Comparison of ENCODE assay signal across 1 cellular context in genomic region chr4:40672528-40673522, GRCh38.
TF ChIP-seq lines count a peak whose summit lies in the region.

No MANE protein-coding gene starts in this region.

TF ChIP-seq in GM12878, 131 proteins besides CTCF, POLR2A, EP300 and RAD21 (continued from another document and continues in another):
- TF ChIP-seq ZNF217 (IDR thresholded peaks at IDR 0.05) (0 out of 2 replicates have a peak, but pooled peaks have one; percentile 55), NR2F1 (conservative IDR thresholded peaks at IDR 0.05) (peak; percentile 56), CREB1 (IDR thresholded peaks at IDR 0.05; ENCODE audit: low read depth) (peak; percentile 86), SREBF1 (IDR thresholded peaks at IDR 0.05; ENCODE audit: low read length) (no peak), PBX3 (IDR thresholded peaks at IDR 0.05; ENCODE audit: insufficient replicate concordance, low read depth, low read length) (no peak), HDAC2 (IDR thresholded peaks at IDR 0.05) (no peak), KAT2A (conservative IDR thresholded peaks at IDR 0.05; ENCODE audit: control insufficient read depth, low read depth, low read length) (no peak), GATAD2B (conservative IDR thresholded peaks at IDR 0.05; ENCODE audit: low read depth) (0 out of 2 replicates have a peak, but pooled peaks have one; percentile 27), WRNIP1 (IDR thresholded peaks at IDR 0.05; ENCODE audit: borderline replicate concordance, low read depth, low read length) (0 out of 2 replicates have a peak, but pooled peaks have one; percentile 53), ATF7 (IDR thresholded peaks at IDR 0.05; ENCODE audit: low read depth) (peak; percentile 93), POLR2AphosphoS5 (IDR thresholded peaks at IDR 0.05; ENCODE audit: low read length) (peak; percentile 67; the same call in 1 of the 2 replicates), ZBED1 (IDR thresholded peaks at IDR 0.05; ENCODE audit: borderline replicate concordance) (peak; percentile 82; the same call in 1 of the 2 replicates), IKZF2 (IDR thresholded peaks at IDR 0.05) (peak; percentile 99), HDGF (IDR thresholded peaks at IDR 0.05) (no peak), PAX5 (IDR thresholded peaks at IDR 0.05; ENCODE audit: borderline replicate concordance, low read depth, low read length) (peak; percentile 77), PML (IDR thresholded peaks at IDR 0.05; ENCODE audit: low read length) (peak; percentile 58; the same call in 1 of the 2 replicates), TAF1 (IDR thresholded peaks at IDR 0.05; ENCODE audit: borderline replicate concordance, low read depth, low read length) (peak; percentile 36; the same call in 1 of the 2 replicates), RAD51 (IDR thresholded peaks at IDR 0.05) (peak; percentile 63), MTA2 (IDR thresholded peaks at IDR 0.05; ENCODE audit: low read depth) (peak; percentile 97), DPF2 (IDR thresholded peaks at IDR 0.05) (peak; percentile 95), SMAD1 (IDR thresholded peaks at IDR 0.05; ENCODE audit: low read depth, partially characterized antibody) (peak; percentile 74), MEF2A (IDR thresholded peaks at IDR 0.05; ENCODE audit: insufficient read depth, low read depth, low read length) (peak; percentile 65), NFIC (IDR thresholded peaks at IDR 0.05; ENCODE audit: low read depth, low read length) (peak; percentile 88), YY1 (IDR thresholded peaks at IDR 0.05; ENCODE audit: low read depth, low read length) (0 out of 2 replicates have a peak, but pooled peaks have one; percentile 16), RFX5 (IDR thresholded peaks at IDR 0.05; ENCODE audit: low read depth, low read length) (no peak), BRCA1 (IDR thresholded peaks at IDR 0.05; ENCODE audit: low read depth, low read length) (no peak), NKRF (conservative IDR thresholded peaks at IDR 0.05) (no peak), BACH1 (IDR thresholded peaks at IDR 0.05; ENCODE audit: borderline replicate concordance) (peak; percentile 99), STAT3 (IDR thresholded peaks at IDR 0.05; ENCODE audit: low read depth, low read length) (no peak), NR2C1 (IDR thresholded peaks at IDR 0.05) (no peak), FOXM1 (IDR thresholded peaks at IDR 0.05; ENCODE audit: low read depth, low read length) (peak; percentile 83; the same call in 1 of the 2 replicates), BCL11A (IDR thresholded peaks at IDR 0.05; ENCODE audit: low read depth, low read length) (peak; percentile 87), BMI1 (IDR thresholded peaks at IDR 0.05; ENCODE audit: borderline replicate concordance) (peak; percentile 75; the same call in 1 of the 2 replicates), SMAD5 (IDR thresholded peaks at IDR 0.05; ENCODE audit: low read depth) (0 out of 2 replicates have a peak, but pooled peaks have one; percentile 47), YBX1 (IDR thresholded peaks at IDR 0.05) (no peak), SP1 (IDR thresholded peaks at IDR 0.05; ENCODE audit: low read depth, low read length) (peak; percentile 59), TCF3 (IDR thresholded peaks at IDR 0.05; ENCODE audit: borderline replicate concordance, insufficient read depth, low read depth, low read length) (peak; percentile 34; the same call in 1 of the 2 replicates), JUNB (IDR thresholded peaks at IDR 0.05) (peak; percentile 92), MEF2B (IDR thresholded peaks at IDR 0.05; ENCODE audit: partially characterized antibody, poor library complexity, severe bottlenecking) (peak; percentile 62), CREM (IDR thresholded peaks at IDR 0.05; ENCODE audit: low read depth) (peak; percentile 81; the same call in 1 of the 2 replicates), SMARCA5 (IDR thresholded peaks at IDR 0.05) (peak; percentile 92), EED (IDR thresholded peaks at IDR 0.05; ENCODE audit: low read depth) (peak; percentile 96)
- TF ChIP-seq, protein P1, sequence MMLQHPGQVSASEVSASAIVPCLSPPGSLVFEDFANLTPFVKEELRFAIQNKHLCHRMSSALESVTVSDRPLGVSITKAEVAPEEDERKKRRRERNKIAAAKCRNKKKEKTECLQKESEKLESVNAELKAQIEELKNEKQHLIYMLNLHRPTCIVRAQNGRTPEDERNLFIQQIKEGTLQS (IDR thresholded peaks at IDR 0.05; ENCODE audit: borderline replicate concordance, extremely low read depth, low read depth, low read length) = 0 out of 2 replicates have a peak, but pooled peaks have one; percentile 5
- TF ChIP-seq, protein P2, sequence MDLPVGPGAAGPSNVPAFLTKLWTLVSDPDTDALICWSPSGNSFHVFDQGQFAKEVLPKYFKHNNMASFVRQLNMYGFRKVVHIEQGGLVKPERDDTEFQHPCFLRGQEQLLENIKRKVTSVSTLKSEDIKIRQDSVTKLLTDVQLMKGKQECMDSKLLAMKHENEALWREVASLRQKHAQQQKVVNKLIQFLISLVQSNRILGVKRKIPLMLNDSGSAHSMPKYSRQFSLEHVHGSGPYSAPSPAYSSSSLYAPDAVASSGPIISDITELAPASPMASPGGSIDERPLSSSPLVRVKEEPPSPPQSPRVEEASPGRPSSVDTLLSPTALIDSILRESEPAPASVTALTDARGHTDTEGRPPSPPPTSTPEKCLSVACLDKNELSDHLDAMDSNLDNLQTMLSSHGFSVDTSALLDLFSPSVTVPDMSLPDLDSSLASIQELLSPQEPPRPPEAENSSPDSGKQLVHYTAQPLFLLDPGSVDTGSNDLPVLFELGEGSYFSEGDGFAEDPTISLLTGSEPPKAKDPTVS (IDR thresholded peaks at IDR 0.05; ENCODE audit: low read depth, low read length) = no peak
- TF ChIP-seq, protein P3, sequence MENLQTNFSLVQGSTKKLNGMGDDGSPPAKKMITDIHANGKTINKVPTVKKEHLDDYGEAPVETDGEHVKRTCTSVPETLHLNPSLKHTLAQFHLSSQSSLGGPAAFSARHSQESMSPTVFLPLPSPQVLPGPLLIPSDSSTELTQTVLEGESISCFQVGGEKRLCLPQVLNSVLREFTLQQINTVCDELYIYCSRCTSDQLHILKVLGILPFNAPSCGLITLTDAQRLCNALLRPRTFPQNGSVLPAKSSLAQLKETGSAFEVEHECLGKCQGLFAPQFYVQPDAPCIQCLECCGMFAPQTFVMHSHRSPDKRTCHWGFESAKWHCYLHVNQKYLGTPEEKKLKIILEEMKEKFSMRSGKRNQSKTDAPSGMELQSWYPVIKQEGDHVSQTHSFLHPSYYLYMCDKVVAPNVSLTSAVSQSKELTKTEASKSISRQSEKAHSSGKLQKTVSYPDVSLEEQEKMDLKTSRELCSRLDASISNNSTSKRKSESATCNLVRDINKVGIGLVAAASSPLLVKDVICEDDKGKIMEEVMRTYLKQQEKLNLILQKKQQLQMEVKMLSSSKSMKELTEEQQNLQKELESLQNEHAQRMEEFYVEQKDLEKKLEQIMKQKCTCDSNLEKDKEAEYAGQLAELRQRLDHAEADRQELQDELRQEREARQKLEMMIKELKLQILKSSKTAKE (IDR thresholded peaks at IDR 0.05; ENCODE audit: low read depth, poor library complexity, severe bottlenecking) = peak; percentile 92
- TF ChIP-seq, protein P4, sequence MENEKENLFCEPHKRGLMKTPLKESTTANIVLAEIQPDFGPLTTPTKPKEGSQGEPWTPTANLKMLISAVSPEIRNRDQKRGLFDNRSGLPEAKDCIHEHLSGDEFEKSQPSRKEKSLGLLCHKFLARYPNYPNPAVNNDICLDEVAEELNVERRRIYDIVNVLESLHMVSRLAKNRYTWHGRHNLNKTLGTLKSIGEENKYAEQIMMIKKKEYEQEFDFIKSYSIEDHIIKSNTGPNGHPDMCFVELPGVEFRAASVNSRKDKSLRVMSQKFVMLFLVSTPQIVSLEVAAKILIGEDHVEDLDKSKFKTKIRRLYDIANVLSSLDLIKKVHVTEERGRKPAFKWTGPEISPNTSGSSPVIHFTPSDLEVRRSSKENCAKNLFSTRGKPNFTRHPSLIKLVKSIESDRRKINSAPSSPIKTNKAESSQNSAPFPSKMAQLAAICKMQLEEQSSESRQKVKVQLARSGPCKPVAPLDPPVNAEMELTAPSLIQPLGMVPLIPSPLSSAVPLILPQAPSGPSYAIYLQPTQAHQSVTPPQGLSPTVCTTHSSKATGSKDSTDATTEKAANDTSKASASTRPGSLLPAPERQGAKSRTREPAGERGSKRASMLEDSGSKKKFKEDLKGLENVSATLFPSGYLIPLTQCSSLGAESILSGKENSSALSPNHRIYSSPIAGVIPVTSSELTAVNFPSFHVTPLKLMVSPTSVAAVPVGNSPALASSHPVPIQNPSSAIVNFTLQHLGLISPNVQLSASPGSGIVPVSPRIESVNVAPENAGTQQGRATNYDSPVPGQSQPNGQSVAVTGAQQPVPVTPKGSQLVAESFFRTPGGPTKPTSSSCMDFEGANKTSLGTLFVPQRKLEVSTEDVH (IDR thresholded peaks at IDR 0.05; ENCODE audit: low read depth, partially characterized antibody) = peak; percentile 67
- TF ChIP-seq, protein P5, sequence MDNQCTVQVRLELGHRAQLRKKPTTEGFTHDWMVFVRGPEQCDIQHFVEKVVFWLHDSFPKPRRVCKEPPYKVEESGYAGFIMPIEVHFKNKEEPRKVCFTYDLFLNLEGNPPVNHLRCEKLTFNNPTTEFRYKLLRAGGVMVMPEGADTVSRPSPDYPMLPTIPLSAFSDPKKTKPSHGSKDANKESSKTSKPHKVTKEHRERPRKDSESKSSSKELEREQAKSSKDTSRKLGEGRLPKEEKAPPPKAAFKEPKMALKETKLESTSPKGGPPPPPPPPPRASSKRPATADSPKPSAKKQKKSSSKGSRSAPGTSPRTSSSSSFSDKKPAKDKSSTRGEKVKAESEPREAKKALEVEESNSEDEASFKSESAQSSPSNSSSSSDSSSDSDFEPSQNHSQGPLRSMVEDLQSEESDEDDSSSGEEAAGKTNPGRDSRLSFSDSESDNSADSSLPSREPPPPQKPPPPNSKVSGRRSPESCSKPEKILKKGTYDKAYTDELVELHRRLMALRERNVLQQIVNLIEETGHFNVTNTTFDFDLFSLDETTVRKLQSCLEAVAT (IDR thresholded peaks at IDR 0.05) = peak; percentile 79
- TF ChIP-seq, protein P6, sequence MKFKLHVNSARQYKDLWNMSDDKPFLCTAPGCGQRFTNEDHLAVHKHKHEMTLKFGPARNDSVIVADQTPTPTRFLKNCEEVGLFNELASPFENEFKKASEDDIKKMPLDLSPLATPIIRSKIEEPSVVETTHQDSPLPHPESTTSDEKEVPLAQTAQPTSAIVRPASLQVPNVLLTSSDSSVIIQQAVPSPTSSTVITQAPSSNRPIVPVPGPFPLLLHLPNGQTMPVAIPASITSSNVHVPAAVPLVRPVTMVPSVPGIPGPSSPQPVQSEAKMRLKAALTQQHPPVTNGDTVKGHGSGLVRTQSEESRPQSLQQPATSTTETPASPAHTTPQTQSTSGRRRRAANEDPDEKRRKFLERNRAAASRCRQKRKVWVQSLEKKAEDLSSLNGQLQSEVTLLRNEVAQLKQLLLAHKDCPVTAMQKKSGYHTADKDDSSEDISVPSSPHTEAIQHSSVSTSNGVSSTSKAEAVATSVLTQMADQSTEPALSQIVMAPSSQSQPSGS (IDR thresholded peaks at IDR 0.05; ENCODE audit: low read length) = peak; percentile 97
- TF ChIP-seq, protein P7, sequence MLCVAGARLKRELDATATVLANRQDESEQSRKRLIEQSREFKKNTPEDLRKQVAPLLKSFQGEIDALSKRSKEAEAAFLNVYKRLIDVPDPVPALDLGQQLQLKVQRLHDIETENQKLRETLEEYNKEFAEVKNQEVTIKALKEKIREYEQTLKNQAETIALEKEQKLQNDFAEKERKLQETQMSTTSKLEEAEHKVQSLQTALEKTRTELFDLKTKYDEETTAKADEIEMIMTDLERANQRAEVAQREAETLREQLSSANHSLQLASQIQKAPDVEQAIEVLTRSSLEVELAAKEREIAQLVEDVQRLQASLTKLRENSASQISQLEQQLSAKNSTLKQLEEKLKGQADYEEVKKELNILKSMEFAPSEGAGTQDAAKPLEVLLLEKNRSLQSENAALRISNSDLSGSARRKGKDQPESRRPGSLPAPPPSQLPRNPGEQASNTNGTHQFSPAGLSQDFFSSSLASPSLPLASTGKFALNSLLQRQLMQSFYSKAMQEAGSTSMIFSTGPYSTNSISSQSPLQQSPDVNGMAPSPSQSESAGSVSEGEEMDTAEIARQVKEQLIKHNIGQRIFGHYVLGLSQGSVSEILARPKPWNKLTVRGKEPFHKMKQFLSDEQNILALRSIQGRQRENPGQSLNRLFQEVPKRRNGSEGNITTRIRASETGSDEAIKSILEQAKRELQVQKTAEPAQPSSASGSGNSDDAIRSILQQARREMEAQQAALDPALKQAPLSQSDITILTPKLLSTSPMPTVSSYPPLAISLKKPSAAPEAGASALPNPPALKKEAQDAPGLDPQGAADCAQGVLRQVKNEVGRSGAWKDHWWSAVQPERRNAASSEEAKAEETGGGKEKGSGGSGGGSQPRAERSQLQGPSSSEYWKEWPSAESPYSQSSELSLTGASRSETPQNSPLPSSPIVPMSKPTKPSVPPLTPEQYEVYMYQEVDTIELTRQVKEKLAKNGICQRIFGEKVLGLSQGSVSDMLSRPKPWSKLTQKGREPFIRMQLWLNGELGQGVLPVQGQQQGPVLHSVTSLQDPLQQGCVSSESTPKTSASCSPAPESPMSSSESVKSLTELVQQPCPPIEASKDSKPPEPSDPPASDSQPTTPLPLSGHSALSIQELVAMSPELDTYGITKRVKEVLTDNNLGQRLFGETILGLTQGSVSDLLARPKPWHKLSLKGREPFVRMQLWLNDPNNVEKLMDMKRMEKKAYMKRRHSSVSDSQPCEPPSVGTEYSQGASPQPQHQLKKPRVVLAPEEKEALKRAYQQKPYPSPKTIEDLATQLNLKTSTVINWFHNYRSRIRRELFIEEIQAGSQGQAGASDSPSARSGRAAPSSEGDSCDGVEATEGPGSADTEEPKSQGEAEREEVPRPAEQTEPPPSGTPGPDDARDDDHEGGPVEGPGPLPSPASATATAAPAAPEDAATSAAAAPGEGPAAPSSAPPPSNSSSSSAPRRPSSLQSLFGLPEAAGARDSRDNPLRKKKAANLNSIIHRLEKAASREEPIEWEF (IDR thresholded peaks at IDR 0.05; ENCODE audit: insufficient replicate concordance, low read depth, low read length) = peak; percentile 8
